In genomic region chr1:35190784-35191183, GRCh38 we compare ENCODE assay signal across 8 cellular contexts. TPM values are rescaled to one million over a fixed set of nuclear protein-coding genes. Genes with fewer than 3 reads are reported as not detected.
DNase-seq lines count a peak whose midpoint lies in the region; ATAC-seq and TF ChIP-seq lines count a peak whose summit lies in the region.

No MANE protein-coding gene starts in this region.

- peak overlapping the region; percentile 100 for H3K9ac ChIP-seq in BLaER1

- TF ChIP-seq CTCF in LNCaP clone FGC (IDR thresholded peaks at IDR 0.05; ENCODE audit: control insufficient read depth, extremely low read depth, insufficient read depth): no peak

- peak overlapping the region; percentile 87 for H3K4me2 ChIP-seq in BLaER1

- no peak for ATAC-seq in natural killer cell treated with Interleukin-12 subunit alpha and Interleukin-12 subunit beta and Interleukin-15 and Interleukin-18, amount 100 ng/mL, for 72 hours
- ATAC-seq in GM18858 (IDR thresholded peaks at IDR 0.05; ENCODE audit: unreplicated experiment) (no peak), HG02840 (IDR thresholded peaks at IDR 0.05; ENCODE audit: low FRiP score, unreplicated experiment) (no peak)

- H3K9me3 ChIP-seq in BLaER1: no peaks in the 10 kb centered on the region

- H3K4me1 ChIP-seq in BLaER1: peaks cover 56% of the 10 kb centered on the region

- H3K27ac Mint-ChIP-seq in natural killer cell treated with Interleukin-12 subunit alpha and Interleukin-12 subunit beta and Interleukin-15 and Interleukin-18, amount 100 ng/mL, for 72 hours: peak overlapping the region; percentile 87 to 89

- DNase-seq in LNCaP clone FGC (ENCODE audit: low read depth) (no peak), dermis blood vessel endothelial cell (peak; percentile 21), CD1c-positive myeloid dendritic cell (ENCODE audit: extremely low spot score) (no peak), NCI-H2107 treated with DMSO at 0.1 percent for 48 hours (lab: John Stamatoyannopoulos, UW; ENCODE audit: unreplicated experiment) (no peak)
- no peak for DNase-seq in natural killer cell treated with Interleukin-12 subunit alpha and Interleukin-12 subunit beta and Interleukin-15 and Interleukin-18, amount 100 ng/mL, for 72 hours (ENCODE audit: low spot score)

- no peaks in the 10 kb centered on the region for H3K27me3 ChIP-seq in BLaER1

- H3K4me3 Mint-ChIP-seq in natural killer cell treated with Interleukin-12 subunit alpha and Interleukin-12 subunit beta and Interleukin-15 and Interleukin-18, amount 100 ng/mL, for 72 hours: peak overlapping the region; percentile 100

- H4K20me1 ChIP-seq in BLaER1: peaks cover 67% of the 10 kb centered on the region

- H3K27ac ChIP-seq in BLaER1: no peak overlapping the region; the same call in 1 of the 2 replicates

- H3K27me3 Mint-ChIP-seq in natural killer cell treated with Interleukin-12 subunit alpha and Interleukin-12 subunit beta and Interleukin-15 and Interleukin-18, amount 100 ng/mL, for 72 hours: no peaks in the 10 kb centered on the region

- H3K4me3 ChIP-seq in BLaER1 (peak overlapping the region; percentile 100), LNCaP clone FGC (ENCODE audit: low read depth, low read length) (peak overlapping the region; percentile 87)

- peaks cover 63% of the 10 kb centered on the region for H3K36me3 Mint-ChIP-seq in natural killer cell treated with Interleukin-12 subunit alpha and Interleukin-12 subunit beta and Interleukin-15 and Interleukin-18, amount 100 ng/mL, for 72 hours

- no peaks in the 10 kb centered on the region for H3K9me3 Mint-ChIP-seq in natural killer cell treated with Interleukin-12 subunit alpha and Interleukin-12 subunit beta and Interleukin-15 and Interleukin-18, amount 100 ng/mL, for 72 hours

- peaks cover 61% of the 10 kb centered on the region for H3K36me3 ChIP-seq in BLaER1

- peaks cover 56 to 71% of the 10 kb centered on the region in 2 donors for H3K4me1 Mint-ChIP-seq in natural killer cell treated with Interleukin-12 subunit alpha and Interleukin-12 subunit beta and Interleukin-15 and Interleukin-18, amount 100 ng/mL, for 72 hours (ENCODE audit: low read depth in 2 of 2)

RNA-seq across cellular contexts. Expression of gene SFPQ, which starts 2.2 kb away (rescaled TPM):
- 276 and 355 TPM in 2 replicates for total RNA-seq in dermis blood vessel endothelial cell
- total RNA-seq in natural killer cell treated with Interleukin-12 subunit alpha and Interleukin-12 subunit beta and Interleukin-15 and Interleukin-18, amount 100 ng/mL, for 72 hours: 100 to 1,000 TPM; 334 to 364 TPM
